1 cellular context compared by ENCODE assay signal in the genomic region with DNA sequence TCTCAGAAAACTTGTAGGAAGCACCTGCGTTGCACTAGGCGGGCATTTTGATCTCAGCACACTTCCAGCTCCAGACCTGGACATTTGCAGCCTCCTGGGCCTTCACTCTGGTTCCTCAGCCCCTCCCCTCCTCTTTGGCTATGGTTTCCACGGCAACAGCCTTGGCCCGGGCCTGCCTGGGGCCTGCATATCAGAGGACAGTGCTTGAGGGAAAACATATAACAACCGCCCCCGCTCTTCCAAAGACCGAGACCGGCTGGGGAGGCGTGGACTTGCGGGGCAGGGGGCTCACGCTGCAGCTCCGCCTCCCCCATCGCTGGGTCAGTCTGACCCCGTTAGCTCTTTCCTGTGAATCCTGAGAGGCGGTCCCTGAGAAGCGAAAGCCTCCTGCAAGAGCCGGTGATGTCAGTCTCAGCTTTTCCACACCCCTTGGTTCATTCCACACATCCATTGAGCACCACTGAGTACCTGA.
TF ChIP-seq lines count a peak whose summit lies in the region.

No MANE protein-coding gene starts in this region.

TF ChIP-seq in HepG2, 621 proteins besides CTCF, POLR2A, EP300 and RAD21 (continued from another document and continues in another):
- TF ChIP-seq, protein P1, sequence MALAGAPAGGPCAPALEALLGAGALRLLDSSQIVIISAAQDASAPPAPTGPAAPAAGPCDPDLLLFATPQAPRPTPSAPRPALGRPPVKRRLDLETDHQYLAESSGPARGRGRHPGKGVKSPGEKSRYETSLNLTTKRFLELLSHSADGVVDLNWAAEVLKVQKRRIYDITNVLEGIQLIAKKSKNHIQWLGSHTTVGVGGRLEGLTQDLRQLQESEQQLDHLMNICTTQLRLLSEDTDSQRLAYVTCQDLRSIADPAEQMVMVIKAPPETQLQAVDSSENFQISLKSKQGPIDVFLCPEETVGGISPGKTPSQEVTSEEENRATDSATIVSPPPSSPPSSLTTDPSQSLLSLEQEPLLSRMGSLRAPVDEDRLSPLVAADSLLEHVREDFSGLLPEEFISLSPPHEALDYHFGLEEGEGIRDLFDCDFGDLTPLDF (CRISPR knock-in tag; IDR thresholded peaks at IDR 0.05), result no peak
- TF ChIP-seq ZFP41 (CRISPR knock-in tag; IDR thresholded peaks at IDR 0.05; ENCODE audit: borderline replicate concordance), result no peak
- peak; percentile 36 for TF ChIP-seq TEAD3 (CRISPR knock-in tag; optimal IDR thresholded peaks at IDR 0.05; ENCODE audit: borderline replicate concordance)
- TF ChIP-seq, protein P2, sequence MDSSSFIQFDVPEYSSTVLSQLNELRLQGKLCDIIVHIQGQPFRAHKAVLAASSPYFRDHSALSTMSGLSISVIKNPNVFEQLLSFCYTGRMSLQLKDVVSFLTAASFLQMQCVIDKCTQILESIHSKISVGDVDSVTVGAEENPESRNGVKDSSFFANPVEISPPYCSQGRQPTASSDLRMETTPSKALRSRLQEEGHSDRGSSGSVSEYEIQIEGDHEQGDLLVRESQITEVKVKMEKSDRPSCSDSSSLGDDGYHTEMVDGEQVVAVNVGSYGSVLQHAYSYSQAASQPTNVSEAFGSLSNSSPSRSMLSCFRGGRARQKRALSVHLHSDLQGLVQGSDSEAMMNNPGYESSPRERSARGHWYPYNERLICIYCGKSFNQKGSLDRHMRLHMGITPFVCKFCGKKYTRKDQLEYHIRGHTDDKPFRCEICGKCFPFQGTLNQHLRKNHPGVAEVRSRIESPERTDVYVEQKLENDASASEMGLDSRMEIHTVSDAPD (CRISPR knock-in tag; IDR thresholded peaks at IDR 0.05), result peak; percentile 73
- peak; percentile 89; the same call in 1 of the 2 replicates for TF ChIP-seq ZBTB7A (CRISPR knock-in tag; IDR thresholded peaks at IDR 0.05)
- TF ChIP-seq, protein P3, sequence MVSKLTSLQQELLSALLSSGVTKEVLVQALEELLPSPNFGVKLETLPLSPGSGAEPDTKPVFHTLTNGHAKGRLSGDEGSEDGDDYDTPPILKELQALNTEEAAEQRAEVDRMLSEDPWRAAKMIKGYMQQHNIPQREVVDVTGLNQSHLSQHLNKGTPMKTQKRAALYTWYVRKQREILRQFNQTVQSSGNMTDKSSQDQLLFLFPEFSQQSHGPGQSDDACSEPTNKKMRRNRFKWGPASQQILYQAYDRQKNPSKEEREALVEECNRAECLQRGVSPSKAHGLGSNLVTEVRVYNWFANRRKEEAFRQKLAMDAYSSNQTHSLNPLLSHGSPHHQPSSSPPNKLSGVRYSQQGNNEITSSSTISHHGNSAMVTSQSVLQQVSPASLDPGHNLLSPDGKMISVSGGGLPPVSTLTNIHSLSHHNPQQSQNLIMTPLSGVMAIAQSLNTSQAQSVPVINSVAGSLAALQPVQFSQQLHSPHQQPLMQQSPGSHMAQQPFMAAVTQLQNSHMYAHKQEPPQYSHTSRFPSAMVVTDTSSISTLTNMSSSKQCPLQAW (CRISPR knock-in tag; IDR thresholded peaks at IDR 0.05), result peak; percentile 85
- TF ChIP-seq KAT8 (CRISPR knock-in tag; IDR thresholded peaks at IDR 0.05), result peak; percentile 46
- TF ChIP-seq YEATS4 (CRISPR knock-in tag; IDR thresholded peaks at IDR 0.05; ENCODE audit: borderline replicate concordance), result peak; percentile 53; the same call in 1 of the 2 replicates
- no peak for TF ChIP-seq ZFYVE20 (CRISPR knock-in tag; IDR thresholded peaks at IDR 0.05; ENCODE audit: borderline replicate concordance, low read depth)
- TF ChIP-seq SOX13 (IDR thresholded peaks at IDR 0.05), result no peak
- TF ChIP-seq SOX13 (CRISPR knock-in tag; conservative IDR thresholded peaks at IDR 0.05 in 1 of 2, IDR thresholded peaks at IDR 0.05 in 1 of 2), result peak in 1 of 2 experiments; percentile 17; a peak in 2 of 4 replicates
- TF ChIP-seq, protein P4, sequence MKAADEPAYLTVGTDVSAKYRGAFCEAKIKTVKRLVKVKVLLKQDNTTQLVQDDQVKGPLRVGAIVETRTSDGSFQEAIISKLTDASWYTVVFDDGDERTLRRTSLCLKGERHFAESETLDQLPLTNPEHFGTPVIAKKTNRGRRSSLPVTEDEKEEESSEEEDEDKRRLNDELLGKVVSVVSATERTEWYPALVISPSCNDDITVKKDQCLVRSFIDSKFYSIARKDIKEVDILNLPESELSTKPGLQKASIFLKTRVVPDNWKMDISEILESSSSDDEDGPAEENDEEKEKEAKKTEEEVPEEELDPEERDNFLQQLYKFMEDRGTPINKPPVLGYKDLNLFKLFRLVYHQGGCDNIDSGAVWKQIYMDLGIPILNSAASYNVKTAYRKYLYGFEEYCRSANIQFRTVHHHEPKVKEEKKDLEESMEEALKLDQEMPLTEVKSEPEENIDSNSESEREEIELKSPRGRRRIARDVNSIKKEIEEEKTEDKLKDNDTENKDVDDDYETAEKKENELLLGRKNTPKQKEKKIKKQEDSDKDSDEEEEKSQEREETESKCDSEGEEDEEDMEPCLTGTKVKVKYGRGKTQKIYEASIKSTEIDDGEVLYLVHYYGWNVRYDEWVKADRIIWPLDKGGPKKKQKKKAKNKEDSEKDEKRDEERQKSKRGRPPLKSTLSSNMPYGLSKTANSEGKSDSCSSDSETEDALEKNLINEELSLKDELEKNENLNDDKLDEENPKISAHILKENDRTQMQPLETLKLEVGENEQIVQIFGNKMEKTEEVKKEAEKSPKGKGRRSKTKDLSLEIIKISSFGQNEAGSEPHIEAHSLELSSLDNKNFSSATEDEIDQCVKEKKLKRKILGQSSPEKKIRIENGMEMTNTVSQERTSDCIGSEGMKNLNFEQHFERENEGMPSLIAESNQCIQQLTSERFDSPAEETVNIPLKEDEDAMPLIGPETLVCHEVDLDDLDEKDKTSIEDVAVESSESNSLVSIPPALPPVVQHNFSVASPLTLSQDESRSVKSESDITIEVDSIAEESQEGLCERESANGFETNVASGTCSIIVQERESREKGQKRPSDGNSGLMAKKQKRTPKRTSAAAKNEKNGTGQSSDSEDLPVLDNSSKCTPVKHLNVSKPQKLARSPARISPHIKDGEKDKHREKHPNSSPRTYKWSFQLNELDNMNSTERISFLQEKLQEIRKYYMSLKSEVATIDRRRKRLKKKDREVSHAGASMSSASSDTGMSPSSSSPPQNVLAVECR (CRISPR knock-in tag; IDR thresholded peaks at IDR 0.05; ENCODE audit: borderline replicate concordance), result peak; percentile 49; the same call in 1 of the 2 replicates
- TF ChIP-seq NR2F6 (IDR thresholded peaks at IDR 0.05), result peak; percentile 23; the same call in 1 of the 2 replicates
- peak; percentile 54 for TF ChIP-seq NR2F6 (CRISPR knock-in tag; IDR thresholded peaks at IDR 0.05)
- TF ChIP-seq NFRKB (IDR thresholded peaks at IDR 0.05), result no peak
- TF ChIP-seq, protein P5, sequence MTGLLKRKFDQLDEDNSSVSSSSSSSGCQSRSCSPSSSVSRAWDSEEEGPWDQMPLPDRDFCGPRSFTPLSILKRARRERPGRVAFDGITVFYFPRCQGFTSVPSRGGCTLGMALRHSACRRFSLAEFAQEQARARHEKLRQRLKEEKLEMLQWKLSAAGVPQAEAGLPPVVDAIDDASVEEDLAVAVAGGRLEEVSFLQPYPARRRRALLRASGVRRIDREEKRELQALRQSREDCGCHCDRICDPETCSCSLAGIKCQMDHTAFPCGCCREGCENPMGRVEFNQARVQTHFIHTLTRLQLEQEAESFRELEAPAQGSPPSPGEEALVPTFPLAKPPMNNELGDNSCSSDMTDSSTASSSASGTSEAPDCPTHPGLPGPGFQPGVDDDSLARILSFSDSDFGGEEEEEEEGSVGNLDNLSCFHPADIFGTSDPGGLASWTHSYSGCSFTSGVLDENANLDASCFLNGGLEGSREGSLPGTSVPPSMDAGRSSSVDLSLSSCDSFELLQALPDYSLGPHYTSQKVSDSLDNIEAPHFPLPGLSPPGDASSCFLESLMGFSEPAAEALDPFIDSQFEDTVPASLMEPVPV (CRISPR knock-in tag; IDR thresholded peaks at IDR 0.05), result peak; percentile 93
- 0 out of 2 replicates have a peak, but pooled peaks have one; percentile 55 for TF ChIP-seq PITX1 (CRISPR knock-in tag; IDR thresholded peaks at IDR 0.05)
- TF ChIP-seq CEBPB (IDR thresholded peaks at IDR 0.05; ENCODE audit: borderline replicate concordance, low read depth, low read length), result no peak
- TF ChIP-seq ZNF605 (CRISPR knock-in tag; IDR thresholded peaks at IDR 0.05), result no peak
- TF ChIP-seq FOXA3 (CRISPR knock-in tag; IDR thresholded peaks at IDR 0.05), result peak; percentile 46; the same call in 1 of the 2 replicates
- TF ChIP-seq, protein P6, sequence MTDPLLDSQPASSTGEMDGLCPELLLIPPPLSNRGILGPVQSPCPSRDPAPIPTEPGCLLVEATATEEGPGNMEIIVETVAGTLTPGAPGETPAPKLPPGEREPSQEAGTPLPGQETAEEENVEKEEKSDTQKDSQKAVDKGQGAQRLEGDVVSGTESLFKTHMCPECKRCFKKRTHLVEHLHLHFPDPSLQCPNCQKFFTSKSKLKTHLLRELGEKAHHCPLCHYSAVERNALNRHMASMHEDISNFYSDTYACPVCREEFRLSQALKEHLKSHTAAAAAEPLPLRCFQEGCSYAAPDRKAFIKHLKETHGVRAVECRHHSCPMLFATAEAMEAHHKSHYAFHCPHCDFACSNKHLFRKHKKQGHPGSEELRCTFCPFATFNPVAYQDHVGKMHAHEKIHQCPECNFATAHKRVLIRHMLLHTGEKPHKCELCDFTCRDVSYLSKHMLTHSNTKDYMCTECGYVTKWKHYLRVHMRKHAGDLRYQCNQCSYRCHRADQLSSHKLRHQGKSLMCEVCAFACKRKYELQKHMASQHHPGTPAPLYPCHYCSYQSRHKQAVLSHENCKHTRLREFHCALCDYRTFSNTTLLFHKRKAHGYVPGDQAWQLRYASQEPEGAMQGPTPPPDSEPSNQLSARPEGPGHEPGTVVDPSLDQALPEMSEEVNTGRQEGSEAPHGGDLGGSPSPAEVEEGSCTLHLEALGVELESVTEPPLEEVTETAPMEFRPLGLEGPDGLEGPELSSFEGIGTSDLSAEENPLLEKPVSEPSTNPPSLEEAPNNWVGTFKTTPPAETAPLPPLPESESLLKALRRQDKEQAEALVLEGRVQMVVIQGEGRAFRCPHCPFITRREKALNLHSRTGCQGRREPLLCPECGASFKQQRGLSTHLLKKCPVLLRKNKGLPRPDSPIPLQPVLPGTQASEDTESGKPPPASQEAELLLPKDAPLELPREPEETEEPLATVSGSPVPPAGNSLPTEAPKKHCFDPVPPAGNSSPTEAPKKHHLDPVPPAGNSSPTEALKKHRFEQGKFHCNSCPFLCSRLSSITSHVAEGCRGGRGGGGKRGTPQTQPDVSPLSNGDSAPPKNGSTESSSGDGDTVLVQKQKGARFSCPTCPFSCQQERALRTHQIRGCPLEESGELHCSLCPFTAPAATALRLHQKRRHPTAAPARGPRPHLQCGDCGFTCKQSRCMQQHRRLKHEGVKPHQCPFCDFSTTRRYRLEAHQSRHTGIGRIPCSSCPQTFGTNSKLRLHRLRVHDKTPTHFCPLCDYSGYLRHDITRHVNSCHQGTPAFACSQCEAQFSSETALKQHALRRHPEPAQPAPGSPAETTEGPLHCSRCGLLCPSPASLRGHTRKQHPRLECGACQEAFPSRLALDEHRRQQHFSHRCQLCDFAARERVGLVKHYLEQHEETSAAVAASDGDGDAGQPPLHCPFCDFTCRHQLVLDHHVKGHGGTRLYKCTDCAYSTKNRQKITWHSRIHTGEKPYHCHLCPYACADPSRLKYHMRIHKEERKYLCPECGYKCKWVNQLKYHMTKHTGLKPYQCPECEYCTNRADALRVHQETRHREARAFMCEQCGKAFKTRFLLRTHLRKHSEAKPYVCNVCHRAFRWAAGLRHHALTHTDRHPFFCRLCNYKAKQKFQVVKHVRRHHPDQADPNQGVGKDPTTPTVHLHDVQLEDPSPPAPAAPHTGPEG (CRISPR knock-in tag; IDR thresholded peaks at IDR 0.05), result no peak
- TF ChIP-seq, protein P7, sequence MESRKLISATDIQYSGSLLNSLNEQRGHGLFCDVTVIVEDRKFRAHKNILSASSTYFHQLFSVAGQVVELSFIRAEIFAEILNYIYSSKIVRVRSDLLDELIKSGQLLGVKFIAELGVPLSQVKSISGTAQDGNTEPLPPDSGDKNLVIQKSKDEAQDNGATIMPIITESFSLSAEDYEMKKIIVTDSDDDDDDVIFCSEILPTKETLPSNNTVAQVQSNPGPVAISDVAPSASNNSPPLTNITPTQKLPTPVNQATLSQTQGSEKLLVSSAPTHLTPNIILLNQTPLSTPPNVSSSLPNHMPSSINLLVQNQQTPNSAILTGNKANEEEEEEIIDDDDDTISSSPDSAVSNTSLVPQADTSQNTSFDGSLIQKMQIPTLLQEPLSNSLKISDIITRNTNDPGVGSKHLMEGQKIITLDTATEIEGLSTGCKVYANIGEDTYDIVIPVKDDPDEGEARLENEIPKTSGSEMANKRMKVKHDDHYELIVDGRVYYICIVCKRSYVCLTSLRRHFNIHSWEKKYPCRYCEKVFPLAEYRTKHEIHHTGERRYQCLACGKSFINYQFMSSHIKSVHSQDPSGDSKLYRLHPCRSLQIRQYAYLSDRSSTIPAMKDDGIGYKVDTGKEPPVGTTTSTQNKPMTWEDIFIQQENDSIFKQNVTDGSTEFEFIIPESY (CRISPR knock-in tag; IDR thresholded peaks at IDR 0.05), result peak; percentile 20; the same call in 1 of the 2 replicates
- no peak for TF ChIP-seq RORA (CRISPR knock-in tag; IDR thresholded peaks at IDR 0.05)
- TF ChIP-seq, protein P8, sequence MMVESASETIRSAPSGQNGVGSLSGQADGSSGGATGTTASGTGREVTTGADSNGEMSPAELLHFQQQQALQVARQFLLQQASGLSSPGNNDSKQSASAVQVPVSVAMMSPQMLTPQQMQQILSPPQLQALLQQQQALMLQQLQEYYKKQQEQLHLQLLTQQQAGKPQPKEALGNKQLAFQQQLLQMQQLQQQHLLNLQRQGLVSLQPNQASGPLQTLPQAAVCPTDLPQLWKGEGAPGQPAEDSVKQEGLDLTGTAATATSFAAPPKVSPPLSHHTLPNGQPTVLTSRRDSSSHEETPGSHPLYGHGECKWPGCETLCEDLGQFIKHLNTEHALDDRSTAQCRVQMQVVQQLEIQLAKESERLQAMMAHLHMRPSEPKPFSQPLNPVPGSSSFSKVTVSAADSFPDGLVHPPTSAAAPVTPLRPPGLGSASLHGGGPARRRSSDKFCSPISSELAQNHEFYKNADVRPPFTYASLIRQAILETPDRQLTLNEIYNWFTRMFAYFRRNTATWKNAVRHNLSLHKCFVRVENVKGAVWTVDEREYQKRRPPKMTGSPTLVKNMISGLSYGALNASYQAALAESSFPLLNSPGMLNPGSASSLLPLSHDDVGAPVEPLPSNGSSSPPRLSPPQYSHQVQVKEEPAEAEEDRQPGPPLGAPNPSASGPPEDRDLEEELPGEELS (CRISPR knock-in tag; IDR thresholded peaks at IDR 0.05), result peak; percentile 80
- peak; percentile 44; the same call in 1 of the 2 replicates for TF ChIP-seq ZNF331 (CRISPR knock-in tag; IDR thresholded peaks at IDR 0.05)
- no peak for TF ChIP-seq GTF2F1 (IDR thresholded peaks at IDR 0.05; ENCODE audit: low read length)
- no peak for TF ChIP-seq ZNF431 (CRISPR knock-in tag; IDR thresholded peaks at IDR 0.05; ENCODE audit: borderline replicate concordance, low read depth)
- TF ChIP-seq BORCS8-MEF2B (CRISPR knock-in tag; IDR thresholded peaks at IDR 0.05), result peak; percentile 46; the same call in 1 of the 2 replicates
- 0 out of 2 replicates have a peak, but pooled peaks have one; percentile 42 for TF ChIP-seq ETV5 (CRISPR knock-in tag; IDR thresholded peaks at IDR 0.05; ENCODE audit: borderline replicate concordance)
- TF ChIP-seq, protein P9, sequence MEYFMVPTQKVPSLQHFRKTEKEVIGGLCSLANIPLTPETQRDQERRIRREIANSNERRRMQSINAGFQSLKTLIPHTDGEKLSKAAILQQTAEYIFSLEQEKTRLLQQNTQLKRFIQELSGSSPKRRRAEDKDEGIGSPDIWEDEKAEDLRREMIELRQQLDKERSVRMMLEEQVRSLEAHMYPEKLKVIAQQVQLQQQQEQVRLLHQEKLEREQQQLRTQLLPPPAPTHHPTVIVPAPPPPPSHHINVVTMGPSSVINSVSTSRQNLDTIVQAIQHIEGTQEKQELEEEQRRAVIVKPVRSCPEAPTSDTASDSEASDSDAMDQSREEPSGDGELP (IDR thresholded peaks at IDR 0.05; ENCODE audit: borderline replicate concordance, low read depth), result peak; percentile 46; the same call in 1 of the 2 replicates
- peak; percentile 44; the same call in 1 of the 2 replicates for TF ChIP-seq THAP11 (CRISPR knock-in tag; IDR thresholded peaks at IDR 0.05)
- peak; percentile 42; the same call in 1 of the 2 replicates for TF ChIP-seq MYC (CRISPR knock-in tag; IDR thresholded peaks at IDR 0.05; ENCODE audit: borderline replicate concordance)
- peak; percentile 72 for TF ChIP-seq RXRB (CRISPR knock-in tag; IDR thresholded peaks at IDR 0.05; ENCODE audit: borderline replicate concordance)
